In the genomic region with DNA sequence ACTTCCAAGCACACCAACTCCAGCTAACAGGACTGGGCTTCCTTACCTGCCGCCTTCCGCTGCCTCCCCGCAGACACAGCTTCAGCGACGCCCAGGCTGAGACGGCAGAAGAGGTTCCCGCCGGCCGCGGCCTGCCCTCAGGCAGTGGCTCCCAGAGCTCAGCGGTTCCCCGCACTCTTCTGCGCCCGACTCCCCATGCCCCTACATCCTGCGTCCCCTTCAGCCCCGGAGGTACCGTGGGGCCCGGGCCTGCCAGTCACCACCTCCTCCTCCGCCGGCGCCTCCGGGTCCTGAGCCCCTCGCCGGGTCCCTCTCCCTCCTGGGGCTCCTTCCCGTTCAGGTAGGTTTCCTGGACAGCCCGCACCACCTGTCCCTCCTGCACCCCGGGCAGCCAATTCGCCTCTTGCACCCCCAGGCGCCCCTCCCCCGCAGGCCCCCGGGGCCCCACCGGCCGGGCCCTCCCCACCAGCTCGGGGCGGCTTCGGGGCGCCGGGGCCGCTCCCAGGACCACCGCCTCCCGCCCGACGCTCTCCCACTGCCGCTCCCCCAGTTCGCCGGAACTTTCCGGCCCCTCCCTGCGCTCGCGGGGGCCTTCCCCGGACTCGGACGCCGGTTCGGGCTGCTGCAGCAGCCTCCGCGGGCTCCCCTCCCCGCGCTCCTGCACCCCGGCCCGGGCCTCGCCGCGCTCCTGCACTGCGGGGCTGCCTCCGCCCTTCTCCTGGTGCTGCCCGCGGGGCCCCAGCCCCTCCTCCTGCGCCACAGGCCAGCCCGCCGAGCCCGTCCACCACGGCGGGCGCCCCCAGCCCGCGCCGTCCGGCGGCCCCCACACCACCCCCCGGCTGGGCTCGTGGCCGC, we compare ENCODE assay signal across 8 cellular contexts. TPM values are rescaled to one million over a fixed set of nuclear protein-coding genes. Genes with fewer than 3 reads are reported as not detected.
A peak's percentile ranks its signal among the peaks of the same experiment; 100 is the strongest.
DNase-seq lines count a peak whose midpoint lies in the region; ATAC-seq and TF ChIP-seq lines count a peak whose summit lies in the region.

A gene (minus strand): TSS at position 113 of the 855 bp plus-strand sequence. CDS start 19,963 bp downstream, outside the sequence.

- TF ChIP-seq POLR2A in erythroblast (IDR thresholded peaks at IDR 0.05; ENCODE audit: low read length): no peak

- peak; percentile 37 to 68 (median 45) for DNase-seq in CD8-positive, alpha-beta memory T cell
- peak; percentile 77 for DNase-seq in activated CD8-positive, alpha-beta memory T cell treated with anti-CD3 and anti-CD28 coated beads, Interleukin-2, amount 50 U/mL, for 48 hours
- DNase-seq in erythroblast (lab: John Stamatoyannopoulos, UW) (peak; percentile 53 to 60), natural killer cell (peak; percentile 49), ureter (ENCODE audit: low spot score) (no peak), GM19238 (ENCODE audit: insufficient read length, low spot score) (no peak)

- CTCF ChIA-PET in CD8-positive, alpha-beta memory T cell (lab: Charles Lee): interaction anchor here (0.7 to 6.0 kb wide), 7 partner anchors 13 to 638 kb away, joined by 3 to 147 read pairs (median 4); a partner anchor contains a TSS

- no peak for TF ChIP-seq CTCF in natural killer cell (IDR thresholded peaks at IDR 0.05)

- H3K4me3 ChIP-seq in CD8-positive, alpha-beta memory T cell (ENCODE audit: low read length): peak within 1 kb of the TSS; percentile 93

- POLR2A ChIA-PET in CD8-positive, alpha-beta memory T cell (lab: Charles Lee): interaction anchor here (1.0 to 3.4 kb wide), 2 partner anchors 14 to 58 kb away, joined by 3 to 77 read pairs; no protein-coding TSS in a partner anchor

- ATAC-seq in GM21526 (IDR thresholded peaks at IDR 0.05; ENCODE audit: low FRiP score, unreplicated experiment) (peak; percentile 20), natural killer cell (peak; percentile 1 to 2 (median 1))

- intact Hi-C loops in natural killer cell (cut with micrococcal nuclease): loop anchor here (1.0 to 5.0 kb wide), 2 partner anchors 14 to 594 kb away; a partner anchor contains a TSS

- H3K36me3 ChIP-seq in CD8-positive, alpha-beta memory T cell (ENCODE audit: insufficient read depth, low read length): no peaks in the 10 kb centered on the region
- no peaks in the 10 kb centered on the region for H3K36me3 ChIP-seq in KOPT-K1 (ENCODE audit: insufficient read depth, low read length)

- H3K36me3 Mint-ChIP-seq in CD8-positive, alpha-beta memory T cell: peaks cover 0 to 3% (median 2%) of the 10 kb centered on the region in 3 donors
- H3K36me3 Mint-ChIP-seq in natural killer cell: no peaks in the 10 kb centered on the region

- H3K9me3 Mint-ChIP-seq in CD8-positive, alpha-beta memory T cell: no peaks in the 10 kb centered on the region
- H3K9me3 Mint-ChIP-seq in natural killer cell: no peaks in the 10 kb centered on the region

- H3K27ac Mint-ChIP-seq in CD8-positive, alpha-beta memory T cell: peak within 1 kb of the TSS; percentile 96 to 100 (median 99)
- H3K27ac Mint-ChIP-seq in natural killer cell: peak within 1 kb of the TSS; percentile 97 to 100

- H3K4me3 Mint-ChIP-seq in CD8-positive, alpha-beta memory T cell: peak within 1 kb of the TSS; percentile 89 to 97 (median 93)
- peak within 1 kb of the TSS; percentile 93 for H3K4me3 Mint-ChIP-seq in natural killer cell

- peaks cover 0 to 3% of the 10 kb centered on the region in 2 donors for H3K27me3 Mint-ChIP-seq in CD8-positive, alpha-beta memory T cell
- H3K27me3 Mint-ChIP-seq in natural killer cell (ENCODE audit: low read depth in 2 of 2): no peaks in the 10 kb centered on the region

- H3K9me3 ChIP-seq in CD8-positive, alpha-beta memory T cell (ENCODE audit: low read length): no peaks in the 10 kb centered on the region
- no peaks in the 10 kb centered on the region for H3K9me3 ChIP-seq in KOPT-K1 (ENCODE audit: insufficient read depth, low read length, poor library complexity, severe bottlenecking)

- peaks cover 50% of the 10 kb centered on the region for H3K4me1 ChIP-seq in CD8-positive, alpha-beta memory T cell (ENCODE audit: insufficient read depth, low read length)

- peaks cover 38 to 56% (median 46%) of the 10 kb centered on the region in 3 donors for H3K4me1 Mint-ChIP-seq in CD8-positive, alpha-beta memory T cell
- peaks cover 44% of the 10 kb centered on the region in 2 donors for H3K4me1 Mint-ChIP-seq in natural killer cell

- no peaks in the 10 kb centered on the region for H3K27me3 ChIP-seq in CD8-positive, alpha-beta memory T cell (ENCODE audit: insufficient read depth, low read length, poor library complexity, severe bottlenecking)

- peak within 1 kb of the TSS; percentile 94 for H3K27ac ChIP-seq in CD8-positive, alpha-beta memory T cell (ENCODE audit: low read depth, low read length)
- H3K27ac ChIP-seq in KOPT-K1 (ENCODE audit: low read depth, low read length, poor library complexity, severe bottlenecking): peak within 1 kb of the TSS; percentile 39

RNA-seq across cellular contexts. Expression of the gene that starts here (rescaled TPM):
- total RNA-seq in CD8-positive, alpha-beta memory T cell: 10 to 100 TPM; 71.4 to 74.5 TPM
- 4.7 TPM for polyA plus RNA-seq in CD8-positive, alpha-beta memory T cell
- total RNA-seq in natural killer cell: 100 to 1,000 TPM; 169 to 207 (median 171) TPM
- total RNA-seq in ureter: 97.6 TPM

Comparison
In these comparisons a context has a peak if more than half of its experiments do, and no peak if none do; other contexts are left out.
1. DNase-seq: peak in CD8-positive, alpha-beta memory T cell (5 of 5), activated CD8-positive, alpha-beta memory T cell treated with anti-CD3 and anti-CD28 coated beads, Interleukin-2, amount 50 U/mL, for 48 hours (single experiment), erythroblast (2 of 2) and natural killer cell (single experiment); none in ureter (single experiment) and GM19238 (single experiment).